ENCODE assay signal across 1 cellular context in the genomic region with DNA sequence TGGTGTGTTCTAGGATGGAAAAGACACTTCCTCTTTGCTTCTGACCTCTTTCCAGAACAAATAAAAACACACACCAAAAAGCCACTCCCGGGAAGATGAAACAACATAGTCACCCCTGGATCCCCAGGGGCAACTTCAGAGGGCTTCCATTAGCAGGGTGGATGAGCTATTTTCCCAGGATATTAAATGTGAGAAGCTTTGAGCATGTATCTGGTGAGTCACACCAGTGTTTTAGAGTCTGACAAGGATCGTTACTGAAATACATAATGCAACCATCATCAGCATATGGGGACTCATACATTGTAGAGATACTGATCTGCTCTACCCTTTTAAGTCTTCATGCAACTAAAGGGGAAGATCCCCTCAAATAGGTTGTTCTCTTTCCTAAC.
TF ChIP-seq lines count a peak whose summit lies in the region.

No MANE protein-coding gene starts in this region.

TF ChIP-seq in GM12878, 131 proteins besides CTCF, POLR2A, EP300 and RAD21 (continued from another document):
- TF ChIP-seq, protein P1, sequence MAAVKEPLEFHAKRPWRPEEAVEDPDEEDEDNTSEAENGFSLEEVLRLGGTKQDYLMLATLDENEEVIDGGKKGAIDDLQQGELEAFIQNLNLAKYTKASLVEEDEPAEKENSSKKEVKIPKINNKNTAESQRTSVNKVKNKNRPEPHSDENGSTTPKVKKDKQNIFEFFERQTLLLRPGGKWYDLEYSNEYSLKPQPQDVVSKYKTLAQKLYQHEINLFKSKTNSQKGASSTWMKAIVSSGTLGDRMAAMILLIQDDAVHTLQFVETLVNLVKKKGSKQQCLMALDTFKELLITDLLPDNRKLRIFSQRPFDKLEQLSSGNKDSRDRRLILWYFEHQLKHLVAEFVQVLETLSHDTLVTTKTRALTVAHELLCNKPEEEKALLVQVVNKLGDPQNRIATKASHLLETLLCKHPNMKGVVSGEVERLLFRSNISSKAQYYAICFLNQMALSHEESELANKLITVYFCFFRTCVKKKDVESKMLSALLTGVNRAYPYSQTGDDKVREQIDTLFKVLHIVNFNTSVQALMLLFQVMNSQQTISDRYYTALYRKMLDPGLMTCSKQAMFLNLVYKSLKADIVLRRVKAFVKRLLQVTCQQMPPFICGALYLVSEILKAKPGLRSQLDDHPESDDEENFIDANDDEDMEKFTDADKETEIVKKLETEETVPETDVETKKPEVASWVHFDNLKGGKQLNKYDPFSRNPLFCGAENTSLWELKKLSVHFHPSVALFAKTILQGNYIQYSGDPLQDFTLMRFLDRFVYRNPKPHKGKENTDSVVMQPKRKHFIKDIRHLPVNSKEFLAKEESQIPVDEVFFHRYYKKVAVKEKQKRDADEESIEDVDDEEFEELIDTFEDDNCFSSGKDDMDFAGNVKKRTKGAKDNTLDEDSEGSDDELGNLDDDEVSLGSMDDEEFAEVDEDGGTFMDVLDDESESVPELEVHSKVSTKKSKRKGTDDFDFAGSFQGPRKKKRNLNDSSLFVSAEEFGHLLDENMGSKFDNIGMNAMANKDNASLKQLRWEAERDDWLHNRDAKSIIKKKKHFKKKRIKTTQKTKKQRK (IDR thresholded peaks at IDR 0.05; ENCODE audit: low read depth, low read length), result no peak
- TF ChIP-seq, protein P2, sequence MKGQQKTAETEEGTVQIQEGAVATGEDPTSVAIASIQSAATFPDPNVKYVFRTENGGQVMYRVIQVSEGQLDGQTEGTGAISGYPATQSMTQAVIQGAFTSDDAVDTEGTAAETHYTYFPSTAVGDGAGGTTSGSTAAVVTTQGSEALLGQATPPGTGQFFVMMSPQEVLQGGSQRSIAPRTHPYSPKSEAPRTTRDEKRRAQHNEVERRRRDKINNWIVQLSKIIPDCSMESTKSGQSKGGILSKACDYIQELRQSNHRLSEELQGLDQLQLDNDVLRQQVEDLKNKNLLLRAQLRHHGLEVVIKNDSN (IDR thresholded peaks at IDR 0.05; ENCODE audit: borderline replicate concordance, extremely low read length, insufficient read depth, low read depth, low read length), result no peak
- TF ChIP-seq FOXK2 (IDR thresholded peaks at IDR 0.05) (no peak), HDGF (IDR thresholded peaks at IDR 0.05) (no peak), YY1 (IDR thresholded peaks at IDR 0.05; ENCODE audit: low read depth, low read length) (no peak), RB1 (IDR thresholded peaks at IDR 0.05; ENCODE audit: borderline replicate concordance) (no peak)
